Comparison of ENCODE assay signal across 16 cellular contexts in genomic region chr5:74978347-74978746, GRCh38.
"Had no signal": no experiment of that assay in that cellular context is flagged by ENCODE, and none has a peak within 500 bp of the region (broad histone marks: within the 10 kb centered on the region; RNA-seq: fewer than 3 reads in every experiment).

No MANE protein-coding gene starts in this region.

- ATAC-seq: activated CD4-positive, CD25-positive, alpha-beta regulatory T cell treated with anti-CD3 and anti-CD28 coated beads, Interleukin-2, amount 50 U/mL, for 24 hours; activated naive CD8-positive, alpha-beta T cell treated with anti-CD3 and anti-CD28 coated beads, Interleukin-2, amount 50 U/mL, for 24 hours; left lobe of liver; pancreas; stimulated activated naive CD8-positive, alpha-beta T cell treated with anti-CD3 and anti-CD28 coated beads, Interleukin-15, amount 100 ng/mL, for 72 hours had no signal

- H3K36me3 ChIP-seq: pancreas, sigmoid colon had no signal

- H3K4me1 ChIP-seq: pancreas, sigmoid colon had no signal

- DNase-seq: activated naive CD4-positive, alpha-beta T cell treated with anti-CD3 and anti-CD28 coated beads for 36 hours; activated naive CD8-positive, alpha-beta T cell treated with anti-CD3 and anti-CD28 coated beads, Interleukin-2, amount 50 U/mL, for 24 hours; activated T-cell treated with anti-CD3 and anti-CD28 coated beads for 4 hours; aorta; cortex of kidney; effector CD4-positive, alpha-beta T cell; foreskin fibroblast; hippocampal formation; mammary epithelial cell; naive B cell; pancreas; sigmoid colon; stimulated activated CD4-positive, alpha-beta T cell treated with anti-CD3 and anti-CD28 coated beads, Interleukin-1b, Interleukin-23, amount 100 ng/mL, for 48 hours; stimulated activated naive CD8-positive, alpha-beta T cell treated with anti-CD3 and anti-CD28 coated beads, Interleukin-15, amount 100 ng/mL, for 72 hours had no signal

- H3K27me3 ChIP-seq: pancreas, sigmoid colon had no signal

- H3K4me3 ChIP-seq: pancreas, sigmoid colon had no signal

- H3K9me3 ChIP-seq: pancreas, sigmoid colon had no signal

- H3K27ac ChIP-seq: pancreas, sigmoid colon had no signal
